ENCODE assay signal across 8 cellular contexts in the genomic region with DNA sequence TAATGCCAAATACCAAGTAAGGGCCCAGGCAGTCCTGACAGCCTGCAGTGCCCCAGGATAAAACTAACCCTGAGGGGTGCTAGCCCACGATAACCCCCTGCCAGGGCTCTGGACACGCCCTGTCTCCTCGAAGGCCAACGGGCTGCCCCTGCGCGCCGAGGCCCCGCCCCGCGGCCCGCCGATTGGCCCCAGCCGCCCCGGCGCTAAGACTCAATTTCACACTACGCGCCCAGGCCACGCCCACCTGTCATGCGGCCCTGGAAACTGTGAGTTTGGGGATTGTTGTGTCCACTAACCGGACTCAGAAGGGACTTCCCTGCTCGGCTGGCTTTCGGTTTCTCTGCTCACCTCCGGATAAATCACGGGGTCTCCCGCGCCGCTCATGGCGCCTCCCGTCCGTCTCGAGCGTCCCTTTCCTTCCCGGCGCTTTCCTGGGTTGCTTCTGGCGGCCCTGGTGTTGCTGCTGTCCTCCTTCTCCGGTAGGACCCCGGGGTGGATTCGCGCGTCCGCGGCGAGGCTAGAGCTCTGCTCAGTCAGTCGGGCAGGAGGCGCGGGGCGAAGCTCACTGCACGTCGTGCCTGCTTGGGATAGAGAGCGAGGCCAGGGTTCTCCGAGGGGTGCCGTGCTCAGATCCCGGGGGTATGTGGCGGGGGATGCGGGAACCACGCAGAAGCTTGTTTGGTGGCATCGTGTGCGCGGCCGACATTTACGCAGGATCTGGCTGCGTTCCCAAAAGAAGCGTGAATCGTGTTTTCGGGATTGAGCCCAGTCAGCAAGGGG. TPM values are rescaled to one million over a fixed set of nuclear protein-coding genes. Genes with fewer than 3 reads are reported as not detected.
DNase-seq lines count a peak whose midpoint lies in the region; ATAC-seq and TF ChIP-seq lines count a peak whose summit lies in the region.

A gene (plus strand): TSS at position 282 of the 780 bp plus-strand sequence. CDS start 101 bp downstream, at position 383.

- no peak within 1 kb of the TSS for H3K27ac Mint-ChIP-seq in activated CD4-positive, alpha-beta T cell treated with anti-CD3 and anti-CD28 coated beads, Interleukin-2, amount 10 ng/mL, durations not matched to agents 7 days and 5 days

- peak within 1 kb of the TSS; percentile 75 for H3K4me3 Mint-ChIP-seq in activated CD4-positive, alpha-beta T cell treated with anti-CD3 and anti-CD28 coated beads, Interleukin-2, amount 10 ng/mL, durations not matched to agents 7 days and 5 days

- intact Hi-C loops in left lung (cut with DNase I): no loop called here

- H3K9me3 ChIP-seq in left lung: no peaks in the 10 kb centered on the region

- no peak for TF ChIP-seq CTCF in left lung (IDR thresholded peaks at IDR 0.05)

- H3K4me3 ChIP-seq in left lung: peak within 1 kb of the TSS; percentile 43 to 52

- peak; percentile 80 for ATAC-seq in GM21528 (IDR thresholded peaks at IDR 0.05; ENCODE audit: low FRiP score, unreplicated experiment)
- peak; percentile 100 for ATAC-seq in left lung

- H3K27me3 ChIP-seq in left lung: peaks cover 0 to 12% of the 10 kb centered on the region in 2 donors

- H3K27ac ChIP-seq in left lung: no peak within 1 kb of the TSS

- H3K36me3 ChIP-seq in left lung: no peaks in the 10 kb centered on the region

- CTCF ChIA-PET in activated CD4-positive, alpha-beta T cell treated with anti-CD3 and anti-CD28 coated beads, Interleukin-2, amount 10 ng/mL, durations not matched to agents 7 days and 5 days (lab: Charles Lee): no interaction called here

- peaks cover 2 to 15% of the 10 kb centered on the region in 2 donors for H3K4me1 ChIP-seq in left lung

- H3K4me1 Mint-ChIP-seq in activated CD4-positive, alpha-beta T cell treated with anti-CD3 and anti-CD28 coated beads, Interleukin-2, amount 10 ng/mL, durations not matched to agents 7 days and 5 days: peaks cover 12% of the 10 kb centered on the region

- peaks cover 29% of the 10 kb centered on the region for H3K27me3 Mint-ChIP-seq in activated CD4-positive, alpha-beta T cell treated with anti-CD3 and anti-CD28 coated beads, Interleukin-2, amount 10 ng/mL, durations not matched to agents 7 days and 5 days

- POLR2A ChIA-PET in activated CD4-positive, alpha-beta T cell treated with anti-CD3 and anti-CD28 coated beads, Interleukin-2, amount 10 ng/mL, durations not matched to agents 7 days and 5 days (lab: Charles Lee): no interaction called here

- in situ Hi-C loops in Caki2 (cut with HindIII; ENCODE audit: low pct_unique_long_range_greater_than_20kb, low sequenced_read_pairs): no loop called here

- no peaks in the 10 kb centered on the region for H3K9me3 Mint-ChIP-seq in activated CD4-positive, alpha-beta T cell treated with anti-CD3 and anti-CD28 coated beads, Interleukin-2, amount 10 ng/mL, durations not matched to agents 7 days and 5 days

- no peaks in the 10 kb centered on the region for H3K36me3 Mint-ChIP-seq in activated CD4-positive, alpha-beta T cell treated with anti-CD3 and anti-CD28 coated beads, Interleukin-2, amount 10 ng/mL, durations not matched to agents 7 days and 5 days (ENCODE audit: low read depth)

- peak; percentile 76 for DNase-seq in Caki2 (ENCODE audit: low read depth)
- peak; percentile 78 for DNase-seq in M059J (ENCODE audit: low read depth)
- DNase-seq in activated CD4-positive, alpha-beta T cell treated with anti-CD3 and anti-CD28 coated beads, Interleukin-2, amount 10 ng/mL, durations not matched to agents 7 days and 5 days: peak; percentile 77
- DNase-seq in dedifferentiated amniotic fluid mesenchymal stem cell (ENCODE audit: extremely low spot score): peak; percentile 44
- DNase-seq in left lung: peak; percentile 77 to 94
- DNase-seq in stimulated activated CD4-positive, alpha-beta T cell treated with anti-CD3 and anti-CD28 coated beads, Interleukin-4, amount 100 ng/mL, for 48 hours (ENCODE audit: low read depth in 2 of 2): peak; percentile 63 to 69
- DNase-seq in NCI-H2171 treated with DMSO at 0.1 percent for 48 hours (lab: John Stamatoyannopoulos, UW): no peak

RNA-seq across cellular contexts. Expression of the gene that starts here (rescaled TPM):
- total RNA-seq in Caki2 (2014; rRNA removed; shearing (Covaris generic); ENCODE audit: low replicate concordance): not detected in 2 replicates
- 3.6 TPM in 1 of 2 replicates, not detected in the other for total RNA-seq in M059J (2014; rRNA removed; shearing (Covaris generic))
- not detected for total RNA-seq in activated CD4-positive, alpha-beta T cell treated with anti-CD3 and anti-CD28 coated beads, Interleukin-2, amount 10 ng/mL, durations not matched to agents 7 days and 5 days
- under 1 TPM; 0.70 to 0.73 TPM for total RNA-seq in left lung

Comparison
In these comparisons a context has a peak if more than half of its experiments do, and no peak if none do; other contexts are left out.
1. Peak in DNase-seq in Caki2; RNA of the gene not detected or under 1 TPM.
2. Peak in DNase-seq in activated CD4-positive, alpha-beta T cell treated with anti-CD3 and anti-CD28 coated beads, Interleukin-2, amount 10 ng/mL, durations not matched to agents 7 days and 5 days; RNA of the gene not detected or under 1 TPM.
3. Peak in DNase-seq, ATAC-seq and H3K4me3 ChIP-seq in left lung; RNA of the gene not detected or under 1 TPM.